1 cellular context compared by ENCODE assay signal in the genomic region with DNA sequence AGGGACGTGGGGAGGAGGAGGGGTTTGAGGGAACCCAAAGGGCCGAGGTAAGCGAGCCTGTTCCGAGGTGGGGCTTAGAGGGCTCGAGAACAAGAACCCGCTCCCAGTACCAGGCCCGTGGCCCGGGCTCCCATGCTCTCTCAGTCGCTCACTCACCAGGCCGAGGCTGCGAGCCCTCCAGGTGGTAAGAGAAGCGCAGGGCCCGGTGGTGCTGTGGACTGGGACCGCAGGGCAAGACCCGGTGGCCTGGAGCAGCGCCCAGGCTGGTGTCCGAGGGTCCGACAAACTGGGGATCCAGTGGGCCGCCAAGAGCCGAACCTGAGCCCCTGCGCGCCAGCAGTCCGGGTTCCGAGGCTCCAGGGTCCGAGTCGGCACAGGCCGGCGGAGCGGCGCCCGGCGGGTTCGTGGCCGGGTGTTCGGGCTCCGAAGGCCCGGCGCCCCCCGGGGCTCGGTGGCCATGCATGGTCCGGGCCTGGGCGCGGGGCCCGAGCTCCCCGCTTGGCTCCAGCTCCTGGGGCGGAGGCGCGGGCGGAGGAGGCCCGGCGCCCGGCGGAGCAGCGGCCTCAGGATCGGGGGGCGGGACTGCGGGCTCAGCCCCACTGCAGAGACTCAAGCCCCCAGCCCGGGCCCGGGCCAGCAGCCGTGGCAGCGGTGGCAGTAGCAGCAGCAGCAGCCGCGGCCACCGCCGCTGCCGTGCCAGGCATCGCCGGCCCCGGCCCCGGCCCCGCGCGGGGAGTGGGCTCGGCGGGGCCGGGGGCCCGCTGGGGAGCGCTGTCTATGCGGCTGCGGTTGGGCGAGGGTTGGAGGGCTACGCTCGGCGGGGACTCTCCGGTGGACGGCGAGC.
TF ChIP-seq lines count a peak whose summit lies in the region.

No MANE protein-coding gene starts in this region.

TF ChIP-seq in endothelial cell of umbilical vein, 7 proteins besides CTCF, POLR2A, EP300 and RAD21 (continued from another document):
- TF ChIP-seq GATA2 (IDR thresholded peaks at IDR 0.05; ENCODE audit: insufficient read depth, insufficient read length, low read depth, low read length) (no peak), MYC (IDR thresholded peaks at IDR 0.05; ENCODE audit: low read depth, low read length) (no peak)
- TF ChIP-seq, protein P1, sequence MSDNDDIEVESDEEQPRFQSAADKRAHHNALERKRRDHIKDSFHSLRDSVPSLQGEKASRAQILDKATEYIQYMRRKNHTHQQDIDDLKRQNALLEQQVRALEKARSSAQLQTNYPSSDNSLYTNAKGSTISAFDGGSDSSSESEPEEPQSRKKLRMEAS (IDR thresholded peaks at IDR 0.05; ENCODE audit: insufficient read depth, insufficient read length): no peak
TF ChIP-seq in endothelial cell of umbilical vein: peak in this region for 0.
